ENCODE assay signal across 7 cellular contexts in genomic region chr3:123883656-123884257, GRCh38. TPM values are rescaled to one million over a fixed set of nuclear protein-coding genes. Genes with fewer than 3 reads are reported as not detected.
DNase-seq lines count a peak whose midpoint lies in the region; ATAC-seq and TF ChIP-seq lines count a peak whose summit lies in the region.

No MANE protein-coding gene starts in this region.

- H3K9me2 ChIP-seq in HCT116 (ENCODE audit: insufficient read depth): no peaks in the 10 kb centered on the region

- TF ChIP-seq POLR2A in HCT116 (IDR thresholded peaks at IDR 0.05; ENCODE audit: borderline replicate concordance, extremely low read depth, insufficient read depth, insufficient read length): no peak

- no peaks in the 10 kb centered on the region for H3K9me3 Mint-ChIP-seq in activated T-helper 1 cell treated with anti-CD3 and anti-CD28 coated beads, Interleukin-12 subunit alpha, Interleukin-12 subunit beta, Interleukin-2, Interleukin-4 antibody, amounts not matched to agents 30 ng/mL and 10 ng/mL and 1 ng/mL, durations not matched to agents 14 hours and 24 hours and 36 hours
- H3K9me3 Mint-ChIP-seq in stimulated activated memory B cell treated with anti-CD40 and anti-IgM and Interleukin-4, amounts not matched to agents 10 μg/mL and 1 μg/mL and 100 μg/mL, for 72 hours: no peaks in the 10 kb centered on the region

- intact Hi-C loops in HCT116 (cut with micrococcal nuclease): no loop called here
- intact Hi-C loops in activated T-helper 1 cell treated with anti-CD3 and anti-CD28 coated beads, Interleukin-12 subunit alpha, Interleukin-12 subunit beta, Interleukin-2, Interleukin-4 antibody, amounts not matched to agents 30 ng/mL and 10 ng/mL and 1 ng/mL, durations not matched to agents 14 hours and 24 hours and 36 hours (cut with micrococcal nuclease): loop anchor here (1.0 to 10.0 kb wide), 2 partner anchors 77 to 299 kb away; partner anchors contain the start of gene HACD2

- H3K4me2 ChIP-seq in HCT116 (ENCODE audit: low read length): peak overlapping the region; percentile 81

- H3K27ac ChIP-seq in HCT116 (ENCODE audit: low read depth, low read length) (no peak overlapping the region; the same call in 1 of the 2 replicates), iPS-20b (ENCODE audit: low read length) (no peak overlapping the region)

- TF ChIP-seq RAD21 in HCT116 (IDR thresholded peaks at IDR 0.05; ENCODE audit: low read depth): no peak

- H3K9me3 ChIP-seq in HCT116 (ENCODE audit: control insufficient read depth in 1 of 2, insufficient read depth in 1 of 2, low read depth in 1 of 2, low read length in 2 of 2): no peaks in the 10 kb centered on the region
- H3K9me3 ChIP-seq in iPS-20b (ENCODE audit: insufficient read depth, low read depth, low read length): no peaks in the 10 kb centered on the region

- no peak for ATAC-seq in HCT116
- peak; percentile 6 for ATAC-seq in stimulated activated memory B cell treated with anti-CD40 and anti-IgM and Interleukin-4, amounts not matched to agents 10 μg/mL and 1 μg/mL and 100 μg/mL, for 72 hours

- H2AFZ ChIP-seq in HCT116 (ENCODE audit: low read depth, low read length, poor library complexity, severe bottlenecking): no peak overlapping the region

- no peaks in the 10 kb centered on the region for H4K20me1 ChIP-seq in HCT116 (ENCODE audit: insufficient read depth)

- no peak for TF ChIP-seq CTCF in HCT116 (IDR thresholded peaks at IDR 0.05 in 2 of 3, conservative IDR thresholded peaks at IDR 0.05 in 1 of 3; ENCODE audit: borderline replicate concordance in 1 of 3, insufficient read depth in 1 of 3, low read depth in 2 of 3, low read length in 2 of 3)

- H3K79me2 ChIP-seq in HCT116 (ENCODE audit: insufficient read depth, low read length): no peaks in the 10 kb centered on the region

- H3K27me3 ChIP-seq in HCT116 (ENCODE audit: insufficient read depth, low read length) (no peaks in the 10 kb centered on the region), iPS-20b (ENCODE audit: insufficient read depth, low read length) (peaks cover 20% of the 10 kb centered on the region)

- H3K4me3 ChIP-seq in HCT116 (replicated peaks in 1 of 2; ENCODE audit: low read depth in 1 of 2, low read length in 2 of 2) (peak overlapping the region; percentile 39 to 55), iPS-20b (ENCODE audit: low read length) (peak overlapping the region; percentile 67)

- H3K9ac ChIP-seq in HCT116 (ENCODE audit: low read length) (peak overlapping the region; percentile 59), iPS-20b (ENCODE audit: low read depth, low read length) (peak overlapping the region; percentile 65; the same call in 1 of the 2 replicates)

- RAD21 ChIA-PET in HCT116 (lab: Charles Lee; ENCODE audit: low non-redundant PET in 1 of 2, low total read pairs in 2 of 2, uncharacterized antibody in 2 of 2, unreplicated experiment in 2 of 2): interaction anchor here in 1 of 2 experiments (0.7 kb wide), 1 partner anchor 92 kb away, joined by 4 read pairs; no protein-coding TSS in a partner anchor

- peak overlapping the region; percentile 67 for H3K4me3 Mint-ChIP-seq in activated T-helper 1 cell treated with anti-CD3 and anti-CD28 coated beads, Interleukin-12 subunit alpha, Interleukin-12 subunit beta, Interleukin-2, Interleukin-4 antibody, amounts not matched to agents 30 ng/mL and 10 ng/mL and 1 ng/mL, durations not matched to agents 14 hours and 24 hours and 36 hours
- peak overlapping the region; percentile 32 for H3K4me3 Mint-ChIP-seq in stimulated activated memory B cell treated with anti-CD40 and anti-IgM and Interleukin-4, amounts not matched to agents 10 μg/mL and 1 μg/mL and 100 μg/mL, for 72 hours

- DNase-seq in HCT116 (ENCODE audit: low read depth, low spot score) (no peak), cerebellar nuclear complex (lab: John Stamatoyannopoulos, UW) (no peak), mucosa of gallbladder (ENCODE audit: low spot score) (no peak), GOT3 (lab: John Stamatoyannopoulos, UW) (no peak)
- no peak for DNase-seq in activated T-helper 1 cell treated with anti-CD3 and anti-CD28 coated beads, Interleukin-12 subunit alpha, Interleukin-12 subunit beta, Interleukin-2, Interleukin-4 antibody, amounts not matched to agents 30 ng/mL and 10 ng/mL and 1 ng/mL, durations not matched to agents 14 hours and 24 hours and 36 hours (ENCODE audit: low spot score)

- peaks cover 13% of the 10 kb centered on the region for H3K4me1 Mint-ChIP-seq in activated T-helper 1 cell treated with anti-CD3 and anti-CD28 coated beads, Interleukin-12 subunit alpha, Interleukin-12 subunit beta, Interleukin-2, Interleukin-4 antibody, amounts not matched to agents 30 ng/mL and 10 ng/mL and 1 ng/mL, durations not matched to agents 14 hours and 24 hours and 36 hours (ENCODE audit: low read depth)
- peaks cover 8% of the 10 kb centered on the region for H3K4me1 Mint-ChIP-seq in stimulated activated memory B cell treated with anti-CD40 and anti-IgM and Interleukin-4, amounts not matched to agents 10 μg/mL and 1 μg/mL and 100 μg/mL, for 72 hours

- POLR2A ChIA-PET in HCT116 (lab: Charles Lee): no interaction called here

- H3K27ac Mint-ChIP-seq in activated T-helper 1 cell treated with anti-CD3 and anti-CD28 coated beads, Interleukin-12 subunit alpha, Interleukin-12 subunit beta, Interleukin-2, Interleukin-4 antibody, amounts not matched to agents 30 ng/mL and 10 ng/mL and 1 ng/mL, durations not matched to agents 14 hours and 24 hours and 36 hours: no peak overlapping the region
- no peak overlapping the region for H3K27ac Mint-ChIP-seq in stimulated activated memory B cell treated with anti-CD40 and anti-IgM and Interleukin-4, amounts not matched to agents 10 μg/mL and 1 μg/mL and 100 μg/mL, for 72 hours

- H3K36me3 ChIP-seq in HCT116 (ENCODE audit: control insufficient read depth in 1 of 2, insufficient read depth in 2 of 2, low read length in 2 of 2) (no peaks in the 10 kb centered on the region), iPS-20b (ENCODE audit: insufficient read depth, low read depth, low read length) (no peaks in the 10 kb centered on the region)

- CTCF ChIA-PET in HCT116 (lab: Charles Lee): no interaction called here

- H3K36me3 Mint-ChIP-seq in activated T-helper 1 cell treated with anti-CD3 and anti-CD28 coated beads, Interleukin-12 subunit alpha, Interleukin-12 subunit beta, Interleukin-2, Interleukin-4 antibody, amounts not matched to agents 30 ng/mL and 10 ng/mL and 1 ng/mL, durations not matched to agents 14 hours and 24 hours and 36 hours (ENCODE audit: low read depth): no peaks in the 10 kb centered on the region
- no peaks in the 10 kb centered on the region for H3K36me3 Mint-ChIP-seq in stimulated activated memory B cell treated with anti-CD40 and anti-IgM and Interleukin-4, amounts not matched to agents 10 μg/mL and 1 μg/mL and 100 μg/mL, for 72 hours

- BruUV-seq in HCT116 (replicated peaks; lab: Mats Ljungman, UMichigan): no TSS peak

- peaks cover 54% of the 10 kb centered on the region for H3K27me3 Mint-ChIP-seq in activated T-helper 1 cell treated with anti-CD3 and anti-CD28 coated beads, Interleukin-12 subunit alpha, Interleukin-12 subunit beta, Interleukin-2, Interleukin-4 antibody, amounts not matched to agents 30 ng/mL and 10 ng/mL and 1 ng/mL, durations not matched to agents 14 hours and 24 hours and 36 hours (ENCODE audit: insufficient read depth)
- peaks cover 70% of the 10 kb centered on the region for H3K27me3 Mint-ChIP-seq in stimulated activated memory B cell treated with anti-CD40 and anti-IgM and Interleukin-4, amounts not matched to agents 10 μg/mL and 1 μg/mL and 100 μg/mL, for 72 hours

- H3K4me1 ChIP-seq in HCT116 (ENCODE audit: control insufficient read depth in 1 of 2, insufficient read depth in 2 of 2, low read length in 2 of 2) (peaks cover 2 to 11% of the 10 kb centered on the region in 2 experiments; a peak in 3 of 4 replicates), iPS-20b (ENCODE audit: insufficient read depth, low read length) (peaks cover 10% of the 10 kb centered on the region; the same call in 1 of the 2 replicates)

TF ChIP-seq in HCT116, 20 proteins besides CTCF, POLR2A, EP300 and RAD21 (continues in another document):
- TF ChIP-seq EZH2 (IDR thresholded peaks at IDR 0.05) (no peak), EZH2phosphoT487 (IDR thresholded peaks at IDR 0.05; ENCODE audit: borderline replicate concordance) (no peak), SP1 (IDR thresholded peaks at IDR 0.05; ENCODE audit: low read depth) (no peak), ELF1 (IDR thresholded peaks at IDR 0.05; ENCODE audit: borderline replicate concordance, low read depth) (no peak)
- TF ChIP-seq, protein P1, sequence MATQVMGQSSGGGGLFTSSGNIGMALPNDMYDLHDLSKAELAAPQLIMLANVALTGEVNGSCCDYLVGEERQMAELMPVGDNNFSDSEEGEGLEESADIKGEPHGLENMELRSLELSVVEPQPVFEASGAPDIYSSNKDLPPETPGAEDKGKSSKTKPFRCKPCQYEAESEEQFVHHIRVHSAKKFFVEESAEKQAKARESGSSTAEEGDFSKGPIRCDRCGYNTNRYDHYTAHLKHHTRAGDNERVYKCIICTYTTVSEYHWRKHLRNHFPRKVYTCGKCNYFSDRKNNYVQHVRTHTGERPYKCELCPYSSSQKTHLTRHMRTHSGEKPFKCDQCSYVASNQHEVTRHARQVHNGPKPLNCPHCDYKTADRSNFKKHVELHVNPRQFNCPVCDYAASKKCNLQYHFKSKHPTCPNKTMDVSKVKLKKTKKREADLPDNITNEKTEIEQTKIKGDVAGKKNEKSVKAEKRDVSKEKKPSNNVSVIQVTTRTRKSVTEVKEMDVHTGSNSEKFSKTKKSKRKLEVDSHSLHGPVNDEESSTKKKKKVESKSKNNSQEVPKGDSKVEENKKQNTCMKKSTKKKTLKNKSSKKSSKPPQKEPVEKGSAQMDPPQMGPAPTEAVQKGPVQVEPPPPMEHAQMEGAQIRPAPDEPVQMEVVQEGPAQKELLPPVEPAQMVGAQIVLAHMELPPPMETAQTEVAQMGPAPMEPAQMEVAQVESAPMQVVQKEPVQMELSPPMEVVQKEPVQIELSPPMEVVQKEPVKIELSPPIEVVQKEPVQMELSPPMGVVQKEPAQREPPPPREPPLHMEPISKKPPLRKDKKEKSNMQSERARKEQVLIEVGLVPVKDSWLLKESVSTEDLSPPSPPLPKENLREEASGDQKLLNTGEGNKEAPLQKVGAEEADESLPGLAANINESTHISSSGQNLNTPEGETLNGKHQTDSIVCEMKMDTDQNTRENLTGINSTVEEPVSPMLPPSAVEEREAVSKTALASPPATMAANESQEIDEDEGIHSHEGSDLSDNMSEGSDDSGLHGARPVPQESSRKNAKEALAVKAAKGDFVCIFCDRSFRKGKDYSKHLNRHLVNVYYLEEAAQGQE (IDR thresholded peaks at IDR 0.05; ENCODE audit: low read depth): no peak
- TF ChIP-seq, protein P2, sequence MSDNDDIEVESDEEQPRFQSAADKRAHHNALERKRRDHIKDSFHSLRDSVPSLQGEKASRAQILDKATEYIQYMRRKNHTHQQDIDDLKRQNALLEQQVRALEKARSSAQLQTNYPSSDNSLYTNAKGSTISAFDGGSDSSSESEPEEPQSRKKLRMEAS (IDR thresholded peaks at IDR 0.05): no peak

RNA-seq across cellular contexts. Expression of gene MYLK, which starts 0.4 kb away (rescaled TPM):
- total RNA-seq in HCT116 (2021; ENCODE audit: unreplicated experiment) (3.8 TPM), mucosa of gallbladder (671 TPM)
- polyA plus RNA-seq in HCT116 (2012): 1.3 and 1.6 TPM in 2 replicates
- total RNA-seq in activated T-helper 1 cell treated with anti-CD3 and anti-CD28 coated beads, Interleukin-12 subunit alpha, Interleukin-12 subunit beta, Interleukin-2, Interleukin-4 antibody, amounts not matched to agents 30 ng/mL and 10 ng/mL and 1 ng/mL, durations not matched to agents 14 hours and 24 hours and 36 hours: 0.08 and 0.27 TPM in 2 replicates

Comparison
In these comparisons a context has a peak if more than half of its experiments do, and no peak if none do; other contexts are left out.
1. RNA of gene MYLK, which starts 0.4 kb away (total RNA-seq): 671 TPM in mucosa of gallbladder (single experiment); 3.8 TPM in HCT116 (single experiment) and 0.08 to 0.27 TPM in activated T-helper 1 cell treated with anti-CD3 and anti-CD28 coated beads, Interleukin-12 subunit alpha, Interleukin-12 subunit beta, Interleukin-2, Interleukin-4 antibody, amounts not matched to agents 30 ng/mL and 10 ng/mL and 1 ng/mL, durations not matched to agents 14 hours and 24 hours and 36 hours; every median in the first group is over 100 times any median in the second.